Comparison of ENCODE assay signal across 30 cellular contexts in genomic region chr2:172204762-172205161, GRCh38.
"Had no signal": no experiment of that assay in that cellular context is flagged by ENCODE, and none has a peak within 500 bp of the region (broad histone marks: within the 10 kb centered on the region; RNA-seq: fewer than 3 reads in every experiment).

No MANE protein-coding gene starts in this region.

- H3K9me3 Mint-ChIP-seq: dendritic cell treated with granulocyte-macrophage colony-stimulating factor and Interleukin-4, amounts not matched to agents 40 ng/mL and 50 ng/mL, for 4 days had no signal

- H3K4me2 ChIP-seq: smooth muscle cell had no signal

- H3K4me3 Mint-ChIP-seq: dendritic cell treated with granulocyte-macrophage colony-stimulating factor and Interleukin-4, amounts not matched to agents 40 ng/mL and 50 ng/mL, for 4 days; endodermal cell; memory B cell; mesothelial cell of epicardium; natural killer cell treated with Interleukin-12 subunit alpha and Interleukin-12 subunit beta and Interleukin-15 and Interleukin-18, amount 100 ng/mL, for 72 hours; stimulated activated naive CD8-positive, alpha-beta T cell treated with anti-CD3 and anti-CD28 coated beads, Interleukin-15, amount 100 ng/mL, for 72 hours had no signal

- H3K27me3 ChIP-seq: colonic mucosa, gastrocnemius medialis, pancreas, suprapubic skin, transverse colon, vagina had no signal

- H3K36me3 ChIP-seq: colonic mucosa, gastrocnemius medialis, pancreas, suprapubic skin, transverse colon, vagina had no signal

- H3K36me3 Mint-ChIP-seq: memory B cell had no signal

- H3K9me3 ChIP-seq: colonic mucosa, pancreas, vagina had no signal

- H3K4me1 ChIP-seq: colonic mucosa, pancreas, suprapubic skin, vagina had no signal

- H3K27ac Mint-ChIP-seq: dendritic cell treated with granulocyte-macrophage colony-stimulating factor and Interleukin-4, amounts not matched to agents 40 ng/mL and 50 ng/mL, for 4 days; endodermal cell; memory B cell; mesothelial cell of epicardium; natural killer cell treated with Interleukin-12 subunit alpha and Interleukin-12 subunit beta and Interleukin-15 and Interleukin-18, amount 100 ng/mL, for 72 hours had no signal

- DNase-seq: colonic mucosa; effector CD8-positive, alpha-beta T cell; endodermal cell; foreskin fibroblast; gastrocnemius medialis; head of caudate nucleus; mucosa of descending colon; naive B cell; occipital lobe; pancreas; stimulated activated CD4-positive, alpha-beta T cell treated with anti-CD3 and anti-CD28 coated beads, Interleukin-12 subunit alpha, Interleukin-12 subunit beta, amount 100 ng/mL, for 4 hours; stimulated activated CD4-positive, alpha-beta T cell treated with anti-CD3 and anti-CD28 coated beads, Interleukin-1b, Interleukin-23, amount 100 ng/mL, for 48 hours; stimulated activated CD4-positive, alpha-beta T cell treated with anti-CD3 and anti-CD28 coated beads, Interleukin-4, amount 100 ng/mL, for 1 hour; stimulated activated CD8-positive, alpha-beta memory T cell treated with anti-CD3 and anti-CD28 coated beads, Interleukin-4, amount 100 ng/mL, for 48 hours; stimulated activated naive CD4-positive, alpha-beta T cell; stimulated activated naive CD8-positive, alpha-beta T cell treated with anti-CD3 and anti-CD28 coated beads, Interleukin-15, amount 100 ng/mL, for 72 hours; transverse colon had no signal

- H3K27me3 Mint-ChIP-seq: dendritic cell treated with granulocyte-macrophage colony-stimulating factor and Interleukin-4, amounts not matched to agents 40 ng/mL and 50 ng/mL, for 4 days; stimulated activated naive CD8-positive, alpha-beta T cell treated with anti-CD3 and anti-CD28 coated beads, Interleukin-15, amount 100 ng/mL, for 72 hours had no signal

- H3K4me3 ChIP-seq: colonic mucosa, gastrocnemius medialis, lung, mucosa of descending colon, pancreas, smooth muscle cell, suprapubic skin, transverse colon, vagina had no signal

- H3K4me1 Mint-ChIP-seq: endodermal cell; memory B cell; naive B cell; stimulated activated naive CD8-positive, alpha-beta T cell treated with anti-CD3 and anti-CD28 coated beads, Interleukin-15, amount 100 ng/mL, for 72 hours had no signal

- FAIRE-seq: keratinocyte, pancreas had no signal

- ATAC-seq: esophagus mucosa; gastrocnemius medialis; left lobe of liver; mucosa of descending colon; natural killer cell treated with Interleukin-12 subunit alpha and Interleukin-12 subunit beta and Interleukin-15 and Interleukin-18, amount 100 ng/mL, for 72 hours; pancreas; sciatic nerve; stimulated activated naive CD8-positive, alpha-beta T cell treated with anti-CD3 and anti-CD28 coated beads, Interleukin-15, amount 100 ng/mL, for 72 hours had no signal

- H3K27ac ChIP-seq: colonic mucosa, epithelial cell of prostate, gastrocnemius medialis, pancreas, suprapubic skin, transverse colon, vagina had no signal
